14 cellular contexts compared by ENCODE assay signal in the genomic region with DNA sequence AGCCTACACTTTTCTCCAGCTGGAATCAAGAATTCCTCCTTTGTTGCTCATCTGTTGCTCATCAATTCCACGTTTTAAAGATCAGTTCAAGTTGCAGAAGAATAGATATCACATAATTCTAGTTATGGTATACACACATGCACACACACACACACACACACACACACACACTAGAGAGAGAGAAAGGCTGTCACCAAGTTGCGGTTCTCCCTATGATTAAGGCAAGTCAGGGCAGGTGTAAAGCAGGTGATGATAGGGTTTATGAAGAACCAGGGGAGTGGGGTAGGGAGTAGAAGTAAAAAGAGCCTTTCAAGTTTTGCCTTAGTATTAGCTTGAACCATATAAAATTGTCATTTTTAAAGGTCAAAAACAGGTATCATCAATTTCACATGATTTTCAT. TPM values are rescaled to one million over a fixed set of nuclear protein-coding genes. Genes with fewer than 3 reads are reported as not detected.
DNase-seq lines count a peak whose midpoint lies in the region; ATAC-seq, FAIRE-seq and TF ChIP-seq lines count a peak whose summit lies in the region.
"Had no signal": no experiment of that assay in that cellular context is flagged by ENCODE, and none has a peak within 500 bp of the region (broad histone marks: within the 10 kb centered on the region; RNA-seq: fewer than 3 reads in every experiment).

No MANE protein-coding gene starts in this region.

- H3K27ac ChIP-seq in A549 (no peak overlapping the region), H9 (ENCODE audit: insufficient read length, low read depth, low read length) (no peak overlapping the region), heart left ventricle (peak overlapping the region in 1 of 12 donors; percentile 40)
- H3K27ac ChIP-seq in CD8-positive, alpha-beta T cell (ENCODE audit: low read depth, low read length): no peak overlapping the region
- H3K27ac ChIP-seq: SK-N-MC, testis had no signal

- H2BK15ac ChIP-seq in H9 (ENCODE audit: low read depth, low read length): no peak overlapping the region

- TF ChIP-seq POLR2A in A549 (IDR thresholded peaks at IDR 0.05; ENCODE audit: low read length) (no peak), heart left ventricle (IDR thresholded peaks at IDR 0.05) (no peak)

- H3K18ac ChIP-seq in H9 (ENCODE audit: insufficient read length, low read depth, low read length): no peak overlapping the region

- no peaks in the 10 kb centered on the region for H3K79me2 ChIP-seq in H9 (ENCODE audit: insufficient read depth, low read length)

- TF ChIP-seq CTCF in A549 (IDR thresholded peaks at IDR 0.05): no peak
- TF ChIP-seq CTCF in CD8-positive, alpha-beta T cell (IDR thresholded peaks at IDR 0.05): no peak
- no peak for TF ChIP-seq CTCF in H9 (conservative IDR thresholded peaks at IDR 0.05)
- no peak for TF ChIP-seq CTCF in heart left ventricle (IDR thresholded peaks at IDR 0.05)

- H3K9ac ChIP-seq in H9 (ENCODE audit: extremely low read depth, insufficient read length, low read length): no peak overlapping the region

- intact Hi-C loops in CD8-positive, alpha-beta T cell (cut with DNase I, micrococcal nuclease): no loop called here
- intact Hi-C loops in dendritic cell treated with granulocyte-macrophage colony-stimulating factor and Interleukin-4, amounts not matched to agents 40 ng/mL and 50 ng/mL, for 4 days (cut with micrococcal nuclease): loop anchor here (5.0 kb wide), 1 partner anchor 33 kb away; no protein-coding TSS in a partner anchor
- intact Hi-C loops in heart left ventricle (cut with DNase I): loop anchor here in 1 of 10 donors (10.0 kb wide), 1 partner anchor 60 kb away; the partner anchor contains the start of gene IL10RA

- no peak overlapping the region for H2BK120ac ChIP-seq in H9 (ENCODE audit: low read depth, low read length, poor library complexity, severe bottlenecking)

- no peaks in the 10 kb centered on the region for H3K79me1 ChIP-seq in H9 (ENCODE audit: insufficient read depth, low read depth, low read length, poor library complexity, severe bottlenecking)

- no peak for FAIRE-seq in A549 (lab: Jason Lieb, UNC)
- FAIRE-seq: astrocyte had no signal

- H2BK12ac ChIP-seq in H9 (ENCODE audit: insufficient read length, low read depth, low read length): no peak overlapping the region

- no peak overlapping the region for H3K14ac ChIP-seq in H9 (ENCODE audit: insufficient read depth, low read length)

- no peak overlapping the region for H2BK5ac ChIP-seq in H9 (ENCODE audit: insufficient read length, low read length)

- DNase-seq in A549 (ENCODE audit: low read depth in 1 of 2, low spot score in 1 of 2): no peak
- peak in 1 of 7 experiments; percentile 34 for DNase-seq in CD8-positive, alpha-beta T cell
- peak; percentile 77 for DNase-seq in NCI-H69 (lab: John Stamatoyannopoulos, UW)
- DNase-seq in H9: no peak
- DNase-seq in heart left ventricle: no peak
- DNase-seq: C1 segment of cervical spinal cord, cortex of kidney, testis had no signal

- H3K4me2 ChIP-seq in A549 (peak overlapping the region; percentile 16; the same call in 2 of the 3 replicates), H9 (ENCODE audit: insufficient read depth, insufficient read length, low read length) (no peak overlapping the region)

- H3K23me2 ChIP-seq in H9 (ENCODE audit: insufficient read length, low read depth, low read length, poor library complexity, severe bottlenecking): no peaks in the 10 kb centered on the region

- H2BK20ac ChIP-seq in H9 (ENCODE audit: low read depth, low read length, poor library complexity, severe bottlenecking): no peak overlapping the region

- H4K8ac ChIP-seq in H9 (replicated peaks; ENCODE audit: insufficient read length, low read depth, low read length): no peak overlapping the region

- CTCF ChIA-PET in A549 (lab: Yijun Ruan, JAX): interaction anchor here (0.9 kb wide), 1 partner anchor 8 kb away, joined by 3 read pairs; no protein-coding TSS in a partner anchor
- CTCF ChIA-PET in CD8-positive, alpha-beta T cell (lab: Charles Lee): interaction anchor here (0.9 to 5.4 kb wide), 10 partner anchors 8 to 238 kb away, joined by 3 to 37 read pairs (median 4); partner anchors contain the start of gene IL10RA

- H3K27me3 ChIP-seq in CD8-positive, alpha-beta T cell (ENCODE audit: insufficient read depth, low read length): no peaks in the 10 kb centered on the region
- no peaks in the 10 kb centered on the region for H3K27me3 ChIP-seq in H9 (ENCODE audit: insufficient read depth, low read length)
- peaks cover 0 to 5% (median 0%) of the 10 kb centered on the region in 9 donors for H3K27me3 ChIP-seq in heart left ventricle
- H3K27me3 ChIP-seq: testis had no signal

- WGBS in A549 (ENCODE audit: missing lambda C conversion rate): 44% methylated on average over 2 of the region's 2 CpGs
- WGBS in H9 (ENCODE audit: extremely low coverage, insufficient read length, low lambda C conversion rate): no CpG with 5 or more reads among the region's 2 CpGs
- WGBS in heart left ventricle, 4 donors: 80 to 93% (median 86%) methylated on average over 2 of the region's 2 CpGs

- peak overlapping the region; percentile 94 for H3K27ac Mint-ChIP-seq in CD8-positive, alpha-beta T cell
- H3K27ac Mint-ChIP-seq in dendritic cell treated with granulocyte-macrophage colony-stimulating factor and Interleukin-4, amounts not matched to agents 40 ng/mL and 50 ng/mL, for 4 days: peak overlapping the region; percentile 39
- no peak overlapping the region for H3K27ac Mint-ChIP-seq in H9

- ATAC-seq in A549: no peak
- no peak for ATAC-seq in CD8-positive, alpha-beta T cell
- ATAC-seq in heart left ventricle: no peak
- ATAC-seq in GM18861 (IDR thresholded peaks at IDR 0.05; ENCODE audit: unreplicated experiment): no peak

- no peaks in the 10 kb centered on the region for H3K36me3 ChIP-seq in CD8-positive, alpha-beta T cell (ENCODE audit: insufficient read depth, low read length)
- H3K36me3 ChIP-seq in heart left ventricle: no peaks in the 10 kb centered on the region

- no peak for TF ChIP-seq RAD21 in A549 (conservative IDR thresholded peaks at IDR 0.05 in 1 of 2, IDR thresholded peaks at IDR 0.05 in 1 of 2)

- no peak overlapping the region for H3K23ac ChIP-seq in H9 (ENCODE audit: insufficient read length, low read depth, low read length)

- no peak overlapping the region for H3T11ph ChIP-seq in H9 (ENCODE audit: low read length)

- TF ChIP-seq EP300 in A549 (IDR thresholded peaks at IDR 0.05): no peak

- no peaks in the 10 kb centered on the region for H4K20me1 ChIP-seq in H9 (ENCODE audit: control insufficient read depth, insufficient read depth, insufficient read length)

- no peak overlapping the region for H3K56ac ChIP-seq in H9 (ENCODE audit: insufficient read length, low read depth, low read length)

- H2AK5ac ChIP-seq in H9 (ENCODE audit: insufficient read length, low read length): no peak overlapping the region

- H4K5ac ChIP-seq in H9 (ENCODE audit: insufficient read length, low read depth, low read length): no peak overlapping the region

- no peaks in the 10 kb centered on the region for H3K27me3 Mint-ChIP-seq in CD8-positive, alpha-beta T cell (ENCODE audit: low read depth)
- no peaks in the 10 kb centered on the region for H3K27me3 Mint-ChIP-seq in dendritic cell treated with granulocyte-macrophage colony-stimulating factor and Interleukin-4, amounts not matched to agents 40 ng/mL and 50 ng/mL, for 4 days
- H3K27me3 Mint-ChIP-seq in H9 (ENCODE audit: low read depth): peaks cover 8% of the 10 kb centered on the region

- no peaks in the 10 kb centered on the region for H3K36me3 Mint-ChIP-seq in CD8-positive, alpha-beta T cell
- no peaks in the 10 kb centered on the region for H3K36me3 Mint-ChIP-seq in dendritic cell treated with granulocyte-macrophage colony-stimulating factor and Interleukin-4, amounts not matched to agents 40 ng/mL and 50 ng/mL, for 4 days (ENCODE audit: low read depth)
- no peaks in the 10 kb centered on the region for H3K36me3 Mint-ChIP-seq in H9 (ENCODE audit: insufficient read depth in 1 of 3, low read depth in 3 of 3)

- peaks cover 77% of the 10 kb centered on the region for H3K4me1 Mint-ChIP-seq in CD8-positive, alpha-beta T cell (ENCODE audit: low read depth)
- peaks cover 49% of the 10 kb centered on the region for H3K4me1 Mint-ChIP-seq in dendritic cell treated with granulocyte-macrophage colony-stimulating factor and Interleukin-4, amounts not matched to agents 40 ng/mL and 50 ng/mL, for 4 days (ENCODE audit: low read depth)
- 0 out of 4 replicates have a peak, but pooled peaks cover 0 to 3% of the 10 kb centered on the region in 2 experiments for H3K4me1 Mint-ChIP-seq in H9

- no peak overlapping the region for H3K4ac ChIP-seq in H9 (ENCODE audit: low read depth, low read length)

- H3K9me3 ChIP-seq in A549: no peaks in the 10 kb centered on the region
- H3K9me3 ChIP-seq in CD8-positive, alpha-beta T cell (ENCODE audit: low read length): no peaks in the 10 kb centered on the region
- H3K9me3 ChIP-seq in H9 (ENCODE audit: control insufficient read depth, low read depth, low read length): no peaks in the 10 kb centered on the region
- H3K9me3 ChIP-seq in heart left ventricle: no peaks in the 10 kb centered on the region
- H3K9me3 ChIP-seq: testis had no signal

- H3K4me3 Mint-ChIP-seq in CD8-positive, alpha-beta T cell: no peak overlapping the region
- no peak overlapping the region for H3K4me3 Mint-ChIP-seq in dendritic cell treated with granulocyte-macrophage colony-stimulating factor and Interleukin-4, amounts not matched to agents 40 ng/mL and 50 ng/mL, for 4 days
- H3K4me3 Mint-ChIP-seq in H9: no peak overlapping the region

- H3K4me3 ChIP-seq in A549: no peak overlapping the region
- H3K4me3 ChIP-seq in CD8-positive, alpha-beta T cell (ENCODE audit: low read depth, low read length): no peak overlapping the region
- H3K4me3 ChIP-seq in heart left ventricle: no peak overlapping the region
- H3K4me3 ChIP-seq: SK-N-MC, testis had no signal

- H3K9me3 Mint-ChIP-seq in CD8-positive, alpha-beta T cell: no peaks in the 10 kb centered on the region
- H3K9me3 Mint-ChIP-seq in dendritic cell treated with granulocyte-macrophage colony-stimulating factor and Interleukin-4, amounts not matched to agents 40 ng/mL and 50 ng/mL, for 4 days: no peaks in the 10 kb centered on the region
- no peaks in the 10 kb centered on the region for H3K9me3 Mint-ChIP-seq in H9

- no peak overlapping the region for H4K91ac ChIP-seq in H9 (ENCODE audit: insufficient read length, low read depth, low read length)

- POLR2A ChIA-PET in A549 (lab: Yijun Ruan, JAX): no interaction called here
- POLR2A ChIA-PET in CD8-positive, alpha-beta T cell (lab: Charles Lee): interaction anchor here (0.6 to 5.9 kb wide), 7 partner anchors 10 to 229 kb away, joined by 3 to 101 read pairs (median 11); partner anchors contain the start of gene IL10RA

- H2AFZ ChIP-seq in H9 (ENCODE audit: low read length): no peak overlapping the region

- 0 out of 3 replicates have a peak, but pooled peaks cover 4% of the 10 kb centered on the region for H3K4me1 ChIP-seq in A549
- H3K4me1 ChIP-seq in CD8-positive, alpha-beta T cell (ENCODE audit: insufficient read depth, low read length): peaks cover 80% of the 10 kb centered on the region
- no peaks in the 10 kb centered on the region for H3K4me1 ChIP-seq in H9 (ENCODE audit: insufficient read depth, low read length)
- peaks cover 0 to 12% (median 0%) of the 10 kb centered on the region in 12 donors for H3K4me1 ChIP-seq in heart left ventricle

RNA-seq across cellular contexts. Expression of gene TMPRSS4, which starts 31.7 kb away (rescaled TPM):
- polyA plus RNA-seq in A549 (2011; rRNA removed): not detected in 2 replicates
- polyA plus RNA-seq in A549 (2012; cell fraction: cytosol; rRNA removed): not detected in 2 replicates
- not detected in 2 replicates for polyA plus RNA-seq in A549 (2012; cell fraction: nucleus; rRNA removed)
- polyA plus RNA-seq in A549 (2017; fragmentation: RNase III; extraction: RNeasy Plus Mini Kit Qiagen cat#74134 plus additional on column Dnase treatment): not detected in 3 replicates
- polyA minus RNA-seq in A549 (2011; rRNA and poly(A)+ RNA removed): not detected in 2 replicates
- total RNA-seq in CD8-positive, alpha-beta T cell: not detected
- not detected in 2 replicates for total RNA-seq in H9 (2021)
- total RNA-seq in heart left ventricle: under 1 TPM in 3 of 9 donors, not detected in 6; 0.13 to 0.39 (median 0.32) TPM
- under 1 TPM in 1 of 2 donors, not detected in 1; 0.26 TPM for polyA plus RNA-seq in heart left ventricle
- total RNA-seq: astrocyte, myocyte, pulmonary artery endothelial cell had no signal

RNA-seq across cellular contexts. Expression of gene SMIM35, which starts 41.6 kb away (rescaled TPM):
- not detected in 2 replicates for polyA plus RNA-seq in A549 (2011; rRNA removed)
- polyA plus RNA-seq in A549 (2012; cell fraction: cytosol; rRNA removed): not detected in 2 replicates
- not detected in 2 replicates for polyA plus RNA-seq in A549 (2012; cell fraction: nucleus; rRNA removed)
- not detected in 3 replicates for polyA plus RNA-seq in A549 (2017; fragmentation: RNase III; extraction: RNeasy Plus Mini Kit Qiagen cat#74134 plus additional on column Dnase treatment)
- polyA minus RNA-seq in A549 (2011; rRNA and poly(A)+ RNA removed): not detected in 2 replicates
- under 1 TPM; 0.08 to 0.11 TPM for total RNA-seq in CD8-positive, alpha-beta T cell
- total RNA-seq in H9 (2021): not detected in 2 replicates
- under 1 TPM in 1 of 9 donors, not detected in 8; 0.21 TPM for total RNA-seq in heart left ventricle
- not detected for polyA plus RNA-seq in heart left ventricle
- total RNA-seq: astrocyte, myocyte, pulmonary artery endothelial cell had no signal

RNA-seq across cellular contexts. Expression of gene IL10RA, which starts 59.0 kb away (rescaled TPM):
- polyA plus RNA-seq in A549 (2011; rRNA removed): 0.16 and 0.17 TPM in 2 replicates
- polyA plus RNA-seq in A549 (2012; cell fraction: cytosol; rRNA removed): 0.03 TPM in 2 replicates
- polyA plus RNA-seq in A549 (2012; cell fraction: nucleus; rRNA removed): 0.01 TPM in 1 of 2 replicates, not detected in the other
- polyA plus RNA-seq in A549 (2017; fragmentation: RNase III; extraction: RNeasy Plus Mini Kit Qiagen cat#74134 plus additional on column Dnase treatment): 0.03 TPM in 1 of 3 replicates, not detected in the others
- polyA minus RNA-seq in A549 (2011; rRNA and poly(A)+ RNA removed): 0.21 TPM in 1 of 2 replicates, not detected in the other
- 100 to 1,000 TPM; 295 to 299 TPM for total RNA-seq in CD8-positive, alpha-beta T cell
- not detected in 2 replicates for total RNA-seq in H9 (2021)
- 10 to 100 TPM in 2 of 9 donors, 1 to 10 TPM in 7; 2.1 to 49.0 (median 6.3) TPM for total RNA-seq in heart left ventricle
- polyA plus RNA-seq in heart left ventricle: 1 to 10 TPM; 3.7 to 3.9 TPM
- total RNA-seq: myocyte had no signal

Comparison
In these comparisons a context has a peak if more than half of its experiments do, and no peak if none do; other contexts are left out.
1. H3K27ac Mint-ChIP-seq: peak in CD8-positive, alpha-beta T cell (single experiment) and dendritic cell treated with granulocyte-macrophage colony-stimulating factor and Interleukin-4, amounts not matched to agents 40 ng/mL and 50 ng/mL, for 4 days (single experiment); none in H9 (0 of 3).
2. RNA of gene IL10RA, which starts 59.0 kb away (total RNA-seq): 295 to 299 TPM in CD8-positive, alpha-beta T cell; 2.1 to 49.0 TPM in heart left ventricle and not detected in H9; every median in the first group is over 4 times any median in the second.